In genomic region chr19:1216756-1217155, GRCh38 we compare ENCODE assay signal across 13 cellular contexts. TPM values are rescaled to one million over a fixed set of nuclear protein-coding genes. Genes with fewer than 3 reads are reported as not detected.
DNase-seq lines count a peak whose midpoint lies in the region; ATAC-seq and TF ChIP-seq lines count a peak whose summit lies in the region.
"Had no signal": no experiment of that assay in that cellular context is flagged by ENCODE, and none has a peak within 500 bp of the region (broad histone marks: within the 10 kb centered on the region; RNA-seq: fewer than 3 reads in every experiment).

No MANE protein-coding gene starts in this region.

- H3K27me3 ChIP-seq in right atrium auricular region (no peaks in the 10 kb centered on the region), right cardiac atrium (ENCODE audit: control insufficient read depth, insufficient read depth) (no peaks in the 10 kb centered on the region), tibial nerve (no peaks in the 10 kb centered on the region)

- no peaks in the 10 kb centered on the region for H3K9me3 ChIP-seq in right atrium auricular region
- no peaks in the 10 kb centered on the region for H3K9me3 ChIP-seq in right cardiac atrium (ENCODE audit: control insufficient read depth, low read length)
- no peaks in the 10 kb centered on the region for H3K9me3 ChIP-seq in tibial nerve
- H3K9me3 ChIP-seq: prostate gland had no signal

- H3K27ac ChIP-seq in right atrium auricular region (peak overlapping the region; percentile 91 to 95), right cardiac atrium (ENCODE audit: low read length) (peak overlapping the region; percentile 14), tibial nerve (peak overlapping the region in 3 of 4 donors; percentile 66 to 93 (median 91))
- H3K27ac ChIP-seq: prostate gland had no signal

- no peak for TF ChIP-seq POLR2A in tibial nerve (IDR thresholded peaks at IDR 0.05)

- TF ChIP-seq EP300 in tibial nerve (IDR thresholded peaks at IDR 0.05): no peak

- peaks cover 0 to 84% of the 10 kb centered on the region in 2 donors for H3K4me1 ChIP-seq in right atrium auricular region
- H3K4me1 ChIP-seq in right cardiac atrium (ENCODE audit: control insufficient read depth, insufficient read depth, low read length): peaks cover 11% of the 10 kb centered on the region
- peaks cover 3 to 97% (median 60%) of the 10 kb centered on the region in 4 donors for H3K4me1 ChIP-seq in tibial nerve

- 81% methylated on average over 12 of the region's 12 CpGs for WGBS in right cardiac atrium
- 84 to 90% methylated on average over 10 to 12 of the region's 12 CpGs for WGBS in tibial nerve, 2 donors

- intact Hi-C loops in Right ventricle myocardium inferior (cut with DNase I) (loop anchor here (2.0 kb wide), 1 partner anchor 50 kb away; no protein-coding TSS in a partner anchor), right cardiac atrium (cut with DNase I) (no loop called here)

- no peak for DNase-seq in right atrium auricular region (ENCODE audit: low spot score)
- no peak for DNase-seq in Right ventricle myocardium inferior (ENCODE audit: missing footprints)
- no peak for DNase-seq in right cardiac atrium
- no peak for DNase-seq in tibial nerve (ENCODE audit: low spot score in 2 of 2)
- no peak for DNase-seq in germinal center (ENCODE audit: low spot score)
- DNase-seq: activated CD8-positive, alpha-beta memory T cell treated with anti-CD3 and anti-CD28 coated beads, Interleukin-2, amount 50 U/mL, for 48 hours; NCI-H1436; NCI-H526; SIG-M5; stimulated activated CD4-positive, alpha-beta T cell treated with anti-CD3 and anti-CD28 coated beads, Interleukin-2, amount 100 ng/mL, for 48 hours; stimulated activated naive B cell treated with anti-CD40 and anti-IgM and Interleukin-4, amounts not matched to agents 10 μg/mL and 1 μg/mL and 100 μg/mL, for 72 hours had no signal

- ATAC-seq in Right ventricle myocardium inferior (no peak), right cardiac atrium (no peak), HG03159 (IDR thresholded peaks at IDR 0.05; ENCODE audit: unreplicated experiment) (no peak)
- ATAC-seq: stimulated activated naive B cell treated with anti-CD40 and anti-IgM and Interleukin-4, amounts not matched to agents 10 μg/mL and 1 μg/mL and 100 μg/mL, for 72 hours had no signal

- H3K4me3 ChIP-seq in right atrium auricular region (no peak overlapping the region), right cardiac atrium (ENCODE audit: low read length) (no peak overlapping the region), tibial nerve (no peak overlapping the region)
- H3K4me3 ChIP-seq: prostate gland had no signal

- TF ChIP-seq CTCF in right atrium auricular region (IDR thresholded peaks at IDR 0.05) (no peak), tibial nerve (IDR thresholded peaks at IDR 0.05) (no peak)

- H3K36me3 ChIP-seq in right atrium auricular region: peaks cover 14% of the 10 kb centered on the region
- peaks cover 0 to 26% (median 13%) of the 10 kb centered on the region in 3 donors for H3K36me3 ChIP-seq in tibial nerve
- H3K36me3 ChIP-seq: prostate gland had no signal

RNA-seq across cellular contexts. Expression of gene STK11, which starts 11.2 kb away (rescaled TPM):
- total RNA-seq in right atrium auricular region (10 to 100 TPM; 62.0 to 64.7 TPM), Right ventricle myocardium inferior (49.9 TPM), right cardiac atrium (10 to 100 TPM; 56.9 to 62.0 (median 57.7) TPM), tibial nerve (10 to 100 TPM; 52.5 to 91.2 (median 68.7) TPM)
- polyA plus RNA-seq in right cardiac atrium: 64.5 TPM

RNA-seq across cellular contexts. Expression of gene CBARP, which starts 21.0 kb away (rescaled TPM):
- total RNA-seq in right atrium auricular region: 1 to 10 TPM; 2.4 to 2.6 TPM
- total RNA-seq in Right ventricle myocardium inferior: 1.2 TPM
- 1 to 10 TPM in 3 of 4 donors, under 1 TPM in 1; 0.89 to 2.2 (median 1.5) TPM for total RNA-seq in right cardiac atrium
- polyA plus RNA-seq in right cardiac atrium: 0.97 TPM
- total RNA-seq in tibial nerve: 1 to 10 TPM in 2 of 4 donors, under 1 TPM in 2; 0.22 to 3.9 (median 1.4) TPM

RNA-seq across cellular contexts. Expression of gene ATP5F1D, which starts 24.8 kb away (rescaled TPM):
- total RNA-seq in right atrium auricular region: 100 to 1,000 TPM; 193 to 269 TPM
- total RNA-seq in Right ventricle myocardium inferior: 656 TPM
- 100 to 1,000 TPM; 490 to 706 (median 622) TPM for total RNA-seq in right cardiac atrium
- 660 TPM for polyA plus RNA-seq in right cardiac atrium
- 100 to 1,000 TPM in 3 of 4 donors, 10 to 100 TPM in 1; 67.5 to 140 (median 127) TPM for total RNA-seq in tibial nerve

RNA-seq across cellular contexts. Expression of gene MIDN, which starts 31.6 kb away (rescaled TPM):
- total RNA-seq in right atrium auricular region (10 to 100 TPM; 42.1 to 42.2 TPM), Right ventricle myocardium inferior (62.8 TPM), right cardiac atrium (100 to 1,000 TPM in 1 of 4 donors, 10 to 100 TPM in 3; 50.2 to 123 (median 62.4) TPM), tibial nerve (10 to 100 TPM; 17.4 to 51.9 (median 39.4) TPM)
- 45.6 TPM for polyA plus RNA-seq in right cardiac atrium

RNA-seq across cellular contexts. Expression of gene SBNO2, which starts 42.7 kb away (rescaled TPM):
- 10 to 100 TPM; 14.7 to 17.7 TPM for total RNA-seq in right atrium auricular region
- 14.7 TPM for total RNA-seq in Right ventricle myocardium inferior
- total RNA-seq in right cardiac atrium: 10 to 100 TPM; 18.0 to 44.5 (median 20.5) TPM
- polyA plus RNA-seq in right cardiac atrium: 13.4 TPM
- 100 to 1,000 TPM in 1 of 4 donors, 10 to 100 TPM in 3; 26.6 to 105 (median 39.3) TPM for total RNA-seq in tibial nerve

Comparison
In these comparisons a context has a peak if more than half of its experiments do, and no peak if none do; other contexts are left out.
1. H3K27ac ChIP-seq: peak in every context shown above with its lines; median percentile 93 in right atrium auricular region; 91 in tibial nerve; 14 in right cardiac atrium.